In the genomic region with DNA sequence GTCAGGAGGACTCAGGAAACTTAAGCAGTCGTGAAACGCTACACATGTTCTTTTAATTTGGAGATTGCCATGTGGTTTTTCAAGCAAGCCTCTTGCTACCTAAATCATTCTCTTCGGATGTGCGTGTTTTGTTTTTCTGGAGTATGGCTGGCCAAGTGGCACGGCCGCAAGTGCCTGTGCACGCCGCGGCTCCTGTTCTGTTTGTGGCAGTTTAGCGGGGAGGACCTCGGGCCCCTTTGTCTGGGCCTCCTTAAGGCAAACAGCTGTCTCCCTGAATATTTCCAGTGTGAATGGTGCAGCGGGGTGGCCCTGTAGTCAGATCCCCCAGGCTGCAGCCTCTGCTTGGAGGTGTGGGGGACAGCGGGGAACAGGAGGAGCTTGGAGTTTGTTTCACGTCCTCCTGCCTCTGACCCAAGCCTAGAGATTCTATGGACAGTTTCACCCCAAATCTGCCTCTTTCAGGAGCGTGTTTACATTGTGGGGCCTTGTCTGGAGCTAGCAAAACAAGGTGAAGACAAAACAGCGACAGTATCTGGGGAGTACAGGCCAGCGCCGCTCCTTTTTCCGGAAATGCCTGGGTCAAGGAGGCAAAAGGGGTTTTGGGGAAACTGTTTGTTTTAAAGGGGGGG, we compare ENCODE assay signal across 8 cellular contexts.
A peak's percentile ranks its signal among the peaks of the same experiment; 100 is the strongest.
DNase-seq lines count a peak whose midpoint lies in the region; TF ChIP-seq lines count a peak whose summit lies in the region.

No MANE protein-coding gene starts in this region.

- peaks cover 76% of the 10 kb centered on the region for H3K27me3 ChIP-seq in neutrophil

- no peaks in the 10 kb centered on the region for H3K9me3 ChIP-seq in neutrophil

- no peak for TF ChIP-seq CTCF in RWPE1 (conservative IDR thresholded peaks at IDR 0.05; ENCODE audit: low read depth)
- no peak for TF ChIP-seq CTCF in neutrophil (IDR thresholded peaks at IDR 0.05)

- peak; percentile 18 for DNase-seq in SIG-M5 treated with dmso at 0.1 percent for 504 hours (lab: John Stamatoyannopoulos, UW; ENCODE audit: unreplicated experiment)
- no peak for DNase-seq in SIG-M5 (lab: John Stamatoyannopoulos, UW)
- DNase-seq in RWPE1 (ENCODE audit: low spot score) = peak; percentile 31
- peak; percentile 65 to 67 for DNase-seq in erythroblast (lab: John Stamatoyannopoulos, UW)
- DNase-seq in NCI-H187 treated with DMSO at 0.1 percent for 48 hours (lab: John Stamatoyannopoulos, UW) = no peak
- DNase-seq in amygdala (lab: John Stamatoyannopoulos, UW) = no peak
- no peak for DNase-seq in activated effector memory CD4-positive, alpha-beta T cell treated with anti-CD3 and anti-CD28 coated beads, Interleukin-2, amount 50 U/mL, for 16 hours

- H3K4me3 ChIP-seq in neutrophil (ENCODE audit: low read depth in 1 of 2, low read length in 1 of 2) = peak overlapping the region; percentile 17 to 28

- CTCF ChIA-PET in RWPE1 (lab: Yijun Ruan, JAX) = no interaction called here

- POLR2A ChIA-PET in RWPE1 (lab: Yijun Ruan, JAX; ENCODE audit: low non-redundant PET) = no interaction called here

- TF ChIP-seq POLR2A in erythroblast (IDR thresholded peaks at IDR 0.05; ENCODE audit: low read length) = peak; percentile 22

- peaks cover 10 to 13% of the 10 kb centered on the region in 2 experiments for H3K4me1 ChIP-seq in neutrophil (ENCODE audit: control insufficient read depth in 1 of 2, insufficient read depth in 1 of 2, low read depth in 1 of 2, low read length in 1 of 2)

- H3K27ac ChIP-seq in RWPE1 = peak overlapping the region; percentile 93
- H3K27ac ChIP-seq in neutrophil = no peak overlapping the region

- H3K36me3 ChIP-seq in neutrophil = no peaks in the 10 kb centered on the region

Comparison
In these comparisons a context has a peak if more than half of its experiments do, and no peak if none do; other contexts are left out.
1. DNase-seq: peak in SIG-M5 treated with dmso at 0.1 percent for 504 hours (single experiment), RWPE1 (single experiment) and erythroblast (2 of 2); none in SIG-M5 (single experiment), NCI-H187 treated with DMSO at 0.1 percent for 48 hours (single experiment), amygdala (0 of 56) and activated effector memory CD4-positive, alpha-beta T cell treated with anti-CD3 and anti-CD28 coated beads, Interleukin-2, amount 50 U/mL, for 16 hours (single experiment).